15 cellular contexts compared by ENCODE assay signal in genomic region chr7:46752881-46753366, GRCh38.
DNase-seq lines count a peak whose midpoint lies in the region; ATAC-seq and TF ChIP-seq lines count a peak whose summit lies in the region.
"Had no signal": no experiment of that assay in that cellular context is flagged by ENCODE, and none has a peak within 500 bp of the region (broad histone marks: within the 10 kb centered on the region; RNA-seq: fewer than 3 reads in every experiment).

No MANE protein-coding gene starts in this region.

- H3K4me2 ChIP-seq in HCT116 (ENCODE audit: low read length) (peak overlapping the region; percentile 59), smooth muscle cell (peak overlapping the region; percentile 49)
- H3K4me2 ChIP-seq: GM23338 had no signal

- TF ChIP-seq POLR2A in HCT116 (IDR thresholded peaks at IDR 0.05; ENCODE audit: borderline replicate concordance, extremely low read depth, insufficient read depth, insufficient read length): no peak

- CTCF ChIA-PET in HCT116 (lab: Charles Lee) (no interaction called here), RWPE1 (lab: Yijun Ruan, JAX) (no interaction called here)

- 17% methylated on average over 3 of the region's 3 CpGs for WGBS in smooth muscle cell (ENCODE audit: low lambda C conversion rate)

- TF ChIP-seq CTCF in HCT116 (IDR thresholded peaks at IDR 0.05 in 2 of 3, conservative IDR thresholded peaks at IDR 0.05 in 1 of 3; ENCODE audit: borderline replicate concordance in 1 of 3, insufficient read depth in 1 of 3, low read depth in 2 of 3, low read length in 2 of 3): no peak
- no peak for TF ChIP-seq CTCF in RWPE1 (conservative IDR thresholded peaks at IDR 0.05; ENCODE audit: low read depth)
- no peak for TF ChIP-seq CTCF in fibroblast of pulmonary artery (IDR thresholded peaks at IDR 0.05; ENCODE audit: low read length, missing control alignments)
- TF ChIP-seq CTCF in smooth muscle cell (IDR thresholded peaks at IDR 0.05; ENCODE audit: borderline replicate concordance, insufficient read depth, poor library complexity, severe bottlenecking): no peak

- intact Hi-C loops in HCT116 (cut with micrococcal nuclease): loop anchor here (5.0 to 10.0 kb wide), 2 partner anchors 101 to 208 kb away; no protein-coding TSS in a partner anchor

- H3K9me3 ChIP-seq in HCT116 (ENCODE audit: control insufficient read depth in 1 of 2, insufficient read depth in 1 of 2, low read depth in 1 of 2, low read length in 2 of 2) (no peaks in the 10 kb centered on the region), smooth muscle cell (replicated peaks; ENCODE audit: low read depth) (no peaks in the 10 kb centered on the region)

- POLR2A ChIA-PET in HCT116 (lab: Charles Lee): no interaction called here
- POLR2A ChIA-PET in RWPE1 (lab: Yijun Ruan, JAX; ENCODE audit: low non-redundant PET): no interaction called here

- H3K4me1 ChIP-seq in HCT116 (ENCODE audit: control insufficient read depth in 1 of 2, insufficient read depth in 2 of 2, low read length in 2 of 2) (peaks cover 35 to 41% of the 10 kb centered on the region in 2 experiments), smooth muscle cell (ENCODE audit: low read depth) (no peaks in the 10 kb centered on the region)

- H3K79me2 ChIP-seq in HCT116 (ENCODE audit: insufficient read depth, low read length): no peaks in the 10 kb centered on the region
- H3K79me2 ChIP-seq in smooth muscle cell (ENCODE audit: low read depth): no peaks in the 10 kb centered on the region

- H3K27me3 ChIP-seq in HCT116 (ENCODE audit: insufficient read depth, low read length): no peaks in the 10 kb centered on the region
- no peaks in the 10 kb centered on the region for H3K27me3 ChIP-seq in smooth muscle cell (ENCODE audit: low read depth)

- ATAC-seq in HCT116: peak; percentile 53
- ATAC-seq in GM21619 (IDR thresholded peaks at IDR 0.05; ENCODE audit: unreplicated experiment): no peak
- ATAC-seq: activated naive CD8-positive, alpha-beta T cell treated with anti-CD3 and anti-CD28 coated beads, Interleukin-2, amount 50 U/mL, for 24 hours; GM23338; stimulated activated naive B cell treated with anti-CD40 and anti-IgM and Interleukin-4, amounts not matched to agents 10 μg/mL and 1 μg/mL and 100 μg/mL, for 72 hours had no signal

- H2AFZ ChIP-seq in HCT116 (ENCODE audit: low read depth, low read length, poor library complexity, severe bottlenecking) (peak overlapping the region; percentile 77), smooth muscle cell (ENCODE audit: low read depth) (no peak overlapping the region)
- H2AFZ ChIP-seq: GM23338 had no signal

- DNase-seq in HCT116 (ENCODE audit: low read depth, low spot score): peak; percentile 53
- DNase-seq in RWPE1 (ENCODE audit: low spot score): peak; percentile 88
- peak; percentile 57 for DNase-seq in fibroblast of pulmonary artery (ENCODE audit: low read depth)
- no peak for DNase-seq in smooth muscle cell (lab: John Stamatoyannopoulos, UW; ENCODE audit: unreplicated experiment)
- no peak for DNase-seq in NK-92 treated with Interleukin-12 subunit alpha and Interleukin-12 subunit beta, amount 100 ng/mL, for 24 hours (lab: John Stamatoyannopoulos, UW)
- DNase-seq in SK-N-DZ (ENCODE audit: low spot score): no peak
- DNase-seq in SW480 (ENCODE audit: low spot score): no peak
- DNase-seq: activated CD4-positive, alpha-beta T cell treated with anti-CD3 and anti-CD28 coated beads, Interleukin-2, amount 50 U/mL, for 4 hours; activated naive CD8-positive, alpha-beta T cell treated with anti-CD3 and anti-CD28 coated beads, Interleukin-2, amount 50 U/mL, for 24 hours; DMS153; NCI-H2029; SHP77; stimulated activated naive B cell treated with anti-CD40 and anti-IgM and Interleukin-4, amounts not matched to agents 10 μg/mL and 1 μg/mL and 100 μg/mL, for 72 hours had no signal

- H3K9ac ChIP-seq in HCT116 (ENCODE audit: low read length) (no peak overlapping the region), smooth muscle cell (ENCODE audit: low read depth) (no peak overlapping the region)

- H3K4me3 ChIP-seq in HCT116 (replicated peaks in 1 of 2; ENCODE audit: low read depth in 1 of 2, low read length in 2 of 2) (no peak overlapping the region), fibroblast of pulmonary artery (replicated peaks; ENCODE audit: low read depth, low read length) (no peak overlapping the region), smooth muscle cell (no peak overlapping the region)
- H3K4me3 ChIP-seq: GM23338 had no signal

- H3K36me3 ChIP-seq in HCT116 (ENCODE audit: control insufficient read depth in 1 of 2, insufficient read depth in 2 of 2, low read length in 2 of 2): no peaks in the 10 kb centered on the region
- H3K36me3 ChIP-seq in smooth muscle cell (ENCODE audit: low read depth): no peaks in the 10 kb centered on the region

- peak; percentile 35; the same call in 1 of the 2 replicates for TF ChIP-seq RAD21 in HCT116 (IDR thresholded peaks at IDR 0.05; ENCODE audit: low read depth)

- H4K20me1 ChIP-seq in HCT116 (ENCODE audit: insufficient read depth) (no peaks in the 10 kb centered on the region), smooth muscle cell (ENCODE audit: low read depth) (no peaks in the 10 kb centered on the region)

- H3F3A ChIP-seq in smooth muscle cell (ENCODE audit: low read depth): peaks cover 21% of the 10 kb centered on the region

- RAD21 ChIA-PET in HCT116 (lab: Charles Lee; ENCODE audit: low non-redundant PET in 1 of 2, low total read pairs in 2 of 2, uncharacterized antibody in 2 of 2, unreplicated experiment in 2 of 2): no interaction called here

- H3K9me2 ChIP-seq in HCT116 (ENCODE audit: insufficient read depth): no peaks in the 10 kb centered on the region

- no TSS peak for BruUV-seq in HCT116 (replicated peaks; lab: Mats Ljungman, UMichigan)

- H3K27ac ChIP-seq in HCT116 (ENCODE audit: low read depth, low read length): peak overlapping the region; percentile 55; the same call in 1 of the 2 replicates
- no peak overlapping the region for H3K27ac ChIP-seq in RWPE1
- H3K27ac ChIP-seq in smooth muscle cell (ENCODE audit: low read depth): peak overlapping the region; percentile 80

TF ChIP-seq in HCT116, 20 proteins besides CTCF, POLR2A, EP300 and RAD21 (continues in another document):
- TF ChIP-seq POLR2AphosphoS5 (IDR thresholded peaks at IDR 0.05; ENCODE audit: low read depth, low read length) (no peak), EGR1 (IDR thresholded peaks at IDR 0.05; ENCODE audit: low read depth) (no peak), YY1 (IDR thresholded peaks at IDR 0.05; ENCODE audit: extremely low read depth, insufficient replicate concordance, low read depth, low read length) (no peak), FOSL1 (IDR thresholded peaks at IDR 0.05; ENCODE audit: low read depth) (peak; percentile 77), SP1 (IDR thresholded peaks at IDR 0.05; ENCODE audit: low read depth) (peak; percentile 85), EZH2 (IDR thresholded peaks at IDR 0.05) (no peak), SRF (IDR thresholded peaks at IDR 0.05; ENCODE audit: low read depth) (peak; percentile 73), CEBPB (IDR thresholded peaks at IDR 0.05; ENCODE audit: low read depth) (peak; percentile 93), ELF1 (IDR thresholded peaks at IDR 0.05; ENCODE audit: borderline replicate concordance, low read depth) (peak; percentile 27; the same call in 1 of the 2 replicates), EZH2phosphoT487 (IDR thresholded peaks at IDR 0.05; ENCODE audit: borderline replicate concordance) (no peak), ZNF274 (IDR thresholded peaks at IDR 0.05; ENCODE audit: low read depth, low read length) (no peak), SIN3A (IDR thresholded peaks at IDR 0.05; ENCODE audit: low read depth) (0 out of 2 replicates have a peak, but pooled peaks have one; percentile 40), CBX3 (IDR thresholded peaks at IDR 0.05; ENCODE audit: low read depth) (peak; percentile 63), TCF7L2 (IDR thresholded peaks at IDR 0.05; ENCODE audit: borderline replicate concordance, extremely low read depth, insufficient read depth, insufficient read length) (no peak), ZFX (IDR thresholded peaks at IDR 0.05) (no peak), JUND (IDR thresholded peaks at IDR 0.05) (peak; percentile 87)
- TF ChIP-seq, protein P1, sequence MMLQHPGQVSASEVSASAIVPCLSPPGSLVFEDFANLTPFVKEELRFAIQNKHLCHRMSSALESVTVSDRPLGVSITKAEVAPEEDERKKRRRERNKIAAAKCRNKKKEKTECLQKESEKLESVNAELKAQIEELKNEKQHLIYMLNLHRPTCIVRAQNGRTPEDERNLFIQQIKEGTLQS (IDR thresholded peaks at IDR 0.05): peak; percentile 33; the same call in 1 of the 2 replicates
- TF ChIP-seq, protein P2, sequence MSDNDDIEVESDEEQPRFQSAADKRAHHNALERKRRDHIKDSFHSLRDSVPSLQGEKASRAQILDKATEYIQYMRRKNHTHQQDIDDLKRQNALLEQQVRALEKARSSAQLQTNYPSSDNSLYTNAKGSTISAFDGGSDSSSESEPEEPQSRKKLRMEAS (IDR thresholded peaks at IDR 0.05): no peak
- TF ChIP-seq, protein P3, sequence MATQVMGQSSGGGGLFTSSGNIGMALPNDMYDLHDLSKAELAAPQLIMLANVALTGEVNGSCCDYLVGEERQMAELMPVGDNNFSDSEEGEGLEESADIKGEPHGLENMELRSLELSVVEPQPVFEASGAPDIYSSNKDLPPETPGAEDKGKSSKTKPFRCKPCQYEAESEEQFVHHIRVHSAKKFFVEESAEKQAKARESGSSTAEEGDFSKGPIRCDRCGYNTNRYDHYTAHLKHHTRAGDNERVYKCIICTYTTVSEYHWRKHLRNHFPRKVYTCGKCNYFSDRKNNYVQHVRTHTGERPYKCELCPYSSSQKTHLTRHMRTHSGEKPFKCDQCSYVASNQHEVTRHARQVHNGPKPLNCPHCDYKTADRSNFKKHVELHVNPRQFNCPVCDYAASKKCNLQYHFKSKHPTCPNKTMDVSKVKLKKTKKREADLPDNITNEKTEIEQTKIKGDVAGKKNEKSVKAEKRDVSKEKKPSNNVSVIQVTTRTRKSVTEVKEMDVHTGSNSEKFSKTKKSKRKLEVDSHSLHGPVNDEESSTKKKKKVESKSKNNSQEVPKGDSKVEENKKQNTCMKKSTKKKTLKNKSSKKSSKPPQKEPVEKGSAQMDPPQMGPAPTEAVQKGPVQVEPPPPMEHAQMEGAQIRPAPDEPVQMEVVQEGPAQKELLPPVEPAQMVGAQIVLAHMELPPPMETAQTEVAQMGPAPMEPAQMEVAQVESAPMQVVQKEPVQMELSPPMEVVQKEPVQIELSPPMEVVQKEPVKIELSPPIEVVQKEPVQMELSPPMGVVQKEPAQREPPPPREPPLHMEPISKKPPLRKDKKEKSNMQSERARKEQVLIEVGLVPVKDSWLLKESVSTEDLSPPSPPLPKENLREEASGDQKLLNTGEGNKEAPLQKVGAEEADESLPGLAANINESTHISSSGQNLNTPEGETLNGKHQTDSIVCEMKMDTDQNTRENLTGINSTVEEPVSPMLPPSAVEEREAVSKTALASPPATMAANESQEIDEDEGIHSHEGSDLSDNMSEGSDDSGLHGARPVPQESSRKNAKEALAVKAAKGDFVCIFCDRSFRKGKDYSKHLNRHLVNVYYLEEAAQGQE (IDR thresholded peaks at IDR 0.05; ENCODE audit: low read depth): no peak

Comparison
In these comparisons a context has a peak if more than half of its experiments do, and no peak if none do; other contexts are left out.
1. DNase-seq: peak in HCT116 (single experiment), RWPE1 (single experiment) and fibroblast of pulmonary artery (single experiment); none in smooth muscle cell (single experiment), NK-92 treated with Interleukin-12 subunit alpha and Interleukin-12 subunit beta, amount 100 ng/mL, for 24 hours (single experiment), SK-N-DZ (single experiment) and SW480 (single experiment).